ENCODE assay signal across 1 cellular context in the genomic region with DNA sequence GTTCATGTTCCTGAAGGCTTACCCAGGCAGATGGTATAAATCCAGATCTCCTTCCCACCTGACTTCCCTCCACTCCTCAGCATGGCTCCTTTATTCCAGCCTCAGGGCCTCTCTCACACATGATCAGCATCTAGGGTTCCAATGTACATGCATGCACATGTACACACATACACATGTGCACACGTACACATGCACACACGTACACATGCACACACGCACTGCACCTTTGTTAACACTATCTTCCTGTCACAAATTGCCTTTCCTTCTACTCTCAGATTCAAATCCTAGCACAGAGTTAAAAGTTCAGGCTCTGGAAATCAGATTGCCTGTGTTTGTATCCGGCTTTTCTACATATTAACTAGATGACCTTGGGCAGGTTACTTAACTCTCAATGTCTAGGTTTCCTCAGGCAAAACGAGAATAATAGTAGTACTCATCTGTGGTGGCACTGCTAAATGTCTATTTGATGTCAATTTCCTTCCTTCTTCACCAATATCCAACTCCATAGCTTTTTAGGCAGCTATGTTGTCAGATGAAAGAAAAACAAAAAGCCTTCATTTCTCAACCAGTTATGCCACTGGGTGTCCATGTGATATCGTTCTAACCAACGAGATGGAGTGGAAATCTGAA.
TF ChIP-seq lines count a peak whose summit lies in the region.

No MANE protein-coding gene starts in this region.

TF ChIP-seq in HepG2, 621 proteins besides CTCF, POLR2A, EP300 and RAD21 (continued from another document and continues in another):
- TF ChIP-seq, protein P1, sequence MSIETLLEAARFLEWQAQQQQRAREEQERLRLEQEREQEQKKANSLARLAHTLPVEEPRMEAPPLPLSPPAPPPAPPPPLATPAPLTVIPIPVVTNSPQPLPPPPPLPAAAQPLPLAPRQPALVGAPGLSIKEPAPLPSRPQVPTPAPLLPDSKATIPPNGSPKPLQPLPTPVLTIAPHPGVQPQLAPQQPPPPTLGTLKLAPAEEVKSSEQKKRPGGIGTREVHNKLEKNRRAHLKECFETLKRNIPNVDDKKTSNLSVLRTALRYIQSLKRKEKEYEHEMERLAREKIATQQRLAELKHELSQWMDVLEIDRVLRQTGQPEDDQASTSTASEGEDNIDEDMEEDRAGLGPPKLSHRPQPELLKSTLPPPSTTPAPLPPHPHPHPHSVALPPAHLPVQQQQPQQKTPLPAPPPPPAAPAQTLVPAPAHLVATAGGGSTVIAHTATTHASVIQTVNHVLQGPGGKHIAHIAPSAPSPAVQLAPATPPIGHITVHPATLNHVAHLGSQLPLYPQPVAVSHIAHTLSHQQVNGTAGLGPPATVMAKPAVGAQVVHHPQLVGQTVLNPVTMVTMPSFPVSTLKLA (IDR thresholded peaks at IDR 0.05), result peak; percentile 86
- TF ChIP-seq ZFY (CRISPR knock-in tag; IDR thresholded peaks at IDR 0.05) (peak; percentile 24), POLR2G (IDR thresholded peaks at IDR 0.05; ENCODE audit: low read depth, low read length) (peak; percentile 58), MED1 (CRISPR knock-in tag; IDR thresholded peaks at IDR 0.05) (peak; percentile 97), SMAD3 (CRISPR knock-in tag; IDR thresholded peaks at IDR 0.05) (peak; percentile 86; the same call in 1 of the 2 replicates), ATF7-NPFF (CRISPR knock-in tag; IDR thresholded peaks at IDR 0.05; ENCODE audit: low read depth) (no peak), NPAS2 (CRISPR knock-in tag; IDR thresholded peaks at IDR 0.05; ENCODE audit: borderline replicate concordance) (no peak), PHF8 (CRISPR knock-in tag; IDR thresholded peaks at IDR 0.05) (no peak), U2AF1 (optimal IDR thresholded peaks at IDR 0.05; ENCODE audit: low read depth, low read length) (no peak), CREM (IDR thresholded peaks at IDR 0.05) (peak; percentile 78), CREM (CRISPR knock-in tag; IDR thresholded peaks at IDR 0.05) (no peak), CREB1 (IDR thresholded peaks at IDR 0.05) (no peak), CREB1 (CRISPR knock-in tag; IDR thresholded peaks at IDR 0.05) (peak; percentile 65), ZMAT3 (CRISPR knock-in tag; conservative IDR thresholded peaks at IDR 0.05) (0 out of 2 replicates have a peak, but pooled peaks have one; percentile 46), ZNF124 (CRISPR knock-in tag; IDR thresholded peaks at IDR 0.05) (peak; percentile 89), FOXJ3 (CRISPR knock-in tag; IDR thresholded peaks at IDR 0.05; ENCODE audit: borderline replicate concordance) (peak; percentile 86; the same call in 1 of the 2 replicates), ZNF670 (CRISPR knock-in tag; IDR thresholded peaks at IDR 0.05; ENCODE audit: borderline replicate concordance) (0 out of 2 replicates have a peak, but pooled peaks have one; percentile 81), CEBPG (CRISPR knock-in tag; IDR thresholded peaks at IDR 0.05) (peak; percentile 85), GATAD1 (CRISPR knock-in tag; IDR thresholded peaks at IDR 0.05) (0 out of 2 replicates have a peak, but pooled peaks have one; percentile 27), ZNF570 (CRISPR knock-in tag; IDR thresholded peaks at IDR 0.05; ENCODE audit: borderline replicate concordance) (no peak), ZNF451 (CRISPR knock-in tag; IDR thresholded peaks at IDR 0.05) (no peak), TBX2 (CRISPR knock-in tag; IDR thresholded peaks at IDR 0.05; ENCODE audit: borderline replicate concordance) (peak; percentile 69; the same call in 1 of the 2 replicates), CHD4 (IDR thresholded peaks at IDR 0.05; ENCODE audit: borderline replicate concordance, low read length) (no peak), NCOA2 (CRISPR knock-in tag; IDR thresholded peaks at IDR 0.05) (peak; percentile 91)
- TF ChIP-seq, protein P2, sequence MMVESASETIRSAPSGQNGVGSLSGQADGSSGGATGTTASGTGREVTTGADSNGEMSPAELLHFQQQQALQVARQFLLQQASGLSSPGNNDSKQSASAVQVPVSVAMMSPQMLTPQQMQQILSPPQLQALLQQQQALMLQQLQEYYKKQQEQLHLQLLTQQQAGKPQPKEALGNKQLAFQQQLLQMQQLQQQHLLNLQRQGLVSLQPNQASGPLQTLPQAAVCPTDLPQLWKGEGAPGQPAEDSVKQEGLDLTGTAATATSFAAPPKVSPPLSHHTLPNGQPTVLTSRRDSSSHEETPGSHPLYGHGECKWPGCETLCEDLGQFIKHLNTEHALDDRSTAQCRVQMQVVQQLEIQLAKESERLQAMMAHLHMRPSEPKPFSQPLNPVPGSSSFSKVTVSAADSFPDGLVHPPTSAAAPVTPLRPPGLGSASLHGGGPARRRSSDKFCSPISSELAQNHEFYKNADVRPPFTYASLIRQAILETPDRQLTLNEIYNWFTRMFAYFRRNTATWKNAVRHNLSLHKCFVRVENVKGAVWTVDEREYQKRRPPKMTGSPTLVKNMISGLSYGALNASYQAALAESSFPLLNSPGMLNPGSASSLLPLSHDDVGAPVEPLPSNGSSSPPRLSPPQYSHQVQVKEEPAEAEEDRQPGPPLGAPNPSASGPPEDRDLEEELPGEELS (CRISPR knock-in tag; IDR thresholded peaks at IDR 0.05), result peak; percentile 84
- TF ChIP-seq, protein P3, sequence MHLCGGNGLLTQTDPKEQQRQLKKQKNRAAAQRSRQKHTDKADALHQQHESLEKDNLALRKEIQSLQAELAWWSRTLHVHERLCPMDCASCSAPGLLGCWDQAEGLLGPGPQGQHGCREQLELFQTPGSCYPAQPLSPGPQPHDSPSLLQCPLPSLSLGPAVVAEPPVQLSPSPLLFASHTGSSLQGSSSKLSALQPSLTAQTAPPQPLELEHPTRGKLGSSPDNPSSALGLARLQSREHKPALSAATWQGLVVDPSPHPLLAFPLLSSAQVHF (CRISPR knock-in tag; IDR thresholded peaks at IDR 0.05), result no peak
- TF ChIP-seq, protein P4, sequence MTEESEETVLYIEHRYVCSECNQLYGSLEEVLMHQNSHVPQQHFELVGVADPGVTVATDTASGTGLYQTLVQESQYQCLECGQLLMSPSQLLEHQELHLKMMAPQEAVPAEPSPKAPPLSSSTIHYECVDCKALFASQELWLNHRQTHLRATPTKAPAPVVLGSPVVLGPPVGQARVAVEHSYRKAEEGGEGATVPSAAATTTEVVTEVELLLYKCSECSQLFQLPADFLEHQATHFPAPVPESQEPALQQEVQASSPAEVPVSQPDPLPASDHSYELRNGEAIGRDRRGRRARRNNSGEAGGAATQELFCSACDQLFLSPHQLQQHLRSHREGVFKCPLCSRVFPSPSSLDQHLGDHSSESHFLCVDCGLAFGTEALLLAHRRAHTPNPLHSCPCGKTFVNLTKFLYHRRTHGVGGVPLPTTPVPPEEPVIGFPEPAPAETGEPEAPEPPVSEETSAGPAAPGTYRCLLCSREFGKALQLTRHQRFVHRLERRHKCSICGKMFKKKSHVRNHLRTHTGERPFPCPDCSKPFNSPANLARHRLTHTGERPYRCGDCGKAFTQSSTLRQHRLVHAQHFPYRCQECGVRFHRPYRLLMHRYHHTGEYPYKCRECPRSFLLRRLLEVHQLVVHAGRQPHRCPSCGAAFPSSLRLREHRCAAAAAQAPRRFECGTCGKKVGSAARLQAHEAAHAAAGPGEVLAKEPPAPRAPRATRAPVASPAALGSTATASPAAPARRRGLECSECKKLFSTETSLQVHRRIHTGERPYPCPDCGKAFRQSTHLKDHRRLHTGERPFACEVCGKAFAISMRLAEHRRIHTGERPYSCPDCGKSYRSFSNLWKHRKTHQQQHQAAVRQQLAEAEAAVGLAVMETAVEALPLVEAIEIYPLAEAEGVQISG (CRISPR knock-in tag; IDR thresholded peaks at IDR 0.05), result peak; percentile 68
- TF ChIP-seq, protein P5, sequence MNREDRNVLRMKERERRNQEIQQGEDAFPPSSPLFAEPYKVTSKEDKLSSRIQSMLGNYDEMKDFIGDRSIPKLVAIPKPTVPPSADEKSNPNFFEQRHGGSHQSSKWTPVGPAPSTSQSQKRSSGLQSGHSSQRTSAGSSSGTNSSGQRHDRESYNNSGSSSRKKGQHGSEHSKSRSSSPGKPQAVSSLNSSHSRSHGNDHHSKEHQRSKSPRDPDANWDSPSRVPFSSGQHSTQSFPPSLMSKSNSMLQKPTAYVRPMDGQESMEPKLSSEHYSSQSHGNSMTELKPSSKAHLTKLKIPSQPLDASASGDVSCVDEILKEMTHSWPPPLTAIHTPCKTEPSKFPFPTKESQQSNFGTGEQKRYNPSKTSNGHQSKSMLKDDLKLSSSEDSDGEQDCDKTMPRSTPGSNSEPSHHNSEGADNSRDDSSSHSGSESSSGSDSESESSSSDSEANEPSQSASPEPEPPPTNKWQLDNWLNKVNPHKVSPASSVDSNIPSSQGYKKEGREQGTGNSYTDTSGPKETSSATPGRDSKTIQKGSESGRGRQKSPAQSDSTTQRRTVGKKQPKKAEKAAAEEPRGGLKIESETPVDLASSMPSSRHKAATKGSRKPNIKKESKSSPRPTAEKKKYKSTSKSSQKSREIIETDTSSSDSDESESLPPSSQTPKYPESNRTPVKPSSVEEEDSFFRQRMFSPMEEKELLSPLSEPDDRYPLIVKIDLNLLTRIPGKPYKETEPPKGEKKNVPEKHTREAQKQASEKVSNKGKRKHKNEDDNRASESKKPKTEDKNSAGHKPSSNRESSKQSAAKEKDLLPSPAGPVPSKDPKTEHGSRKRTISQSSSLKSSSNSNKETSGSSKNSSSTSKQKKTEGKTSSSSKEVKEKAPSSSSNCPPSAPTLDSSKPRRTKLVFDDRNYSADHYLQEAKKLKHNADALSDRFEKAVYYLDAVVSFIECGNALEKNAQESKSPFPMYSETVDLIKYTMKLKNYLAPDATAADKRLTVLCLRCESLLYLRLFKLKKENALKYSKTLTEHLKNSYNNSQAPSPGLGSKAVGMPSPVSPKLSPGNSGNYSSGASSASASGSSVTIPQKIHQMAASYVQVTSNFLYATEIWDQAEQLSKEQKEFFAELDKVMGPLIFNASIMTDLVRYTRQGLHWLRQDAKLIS (CRISPR knock-in tag; IDR thresholded peaks at IDR 0.05), result peak; percentile 75
- TF ChIP-seq, protein P6, sequence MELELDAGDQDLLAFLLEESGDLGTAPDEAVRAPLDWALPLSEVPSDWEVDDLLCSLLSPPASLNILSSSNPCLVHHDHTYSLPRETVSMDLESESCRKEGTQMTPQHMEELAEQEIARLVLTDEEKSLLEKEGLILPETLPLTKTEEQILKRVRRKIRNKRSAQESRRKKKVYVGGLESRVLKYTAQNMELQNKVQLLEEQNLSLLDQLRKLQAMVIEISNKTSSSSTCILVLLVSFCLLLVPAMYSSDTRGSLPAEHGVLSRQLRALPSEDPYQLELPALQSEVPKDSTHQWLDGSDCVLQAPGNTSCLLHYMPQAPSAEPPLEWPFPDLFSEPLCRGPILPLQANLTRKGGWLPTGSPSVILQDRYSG (CRISPR knock-in tag; IDR thresholded peaks at IDR 0.05), result no peak
- TF ChIP-seq, protein P7, sequence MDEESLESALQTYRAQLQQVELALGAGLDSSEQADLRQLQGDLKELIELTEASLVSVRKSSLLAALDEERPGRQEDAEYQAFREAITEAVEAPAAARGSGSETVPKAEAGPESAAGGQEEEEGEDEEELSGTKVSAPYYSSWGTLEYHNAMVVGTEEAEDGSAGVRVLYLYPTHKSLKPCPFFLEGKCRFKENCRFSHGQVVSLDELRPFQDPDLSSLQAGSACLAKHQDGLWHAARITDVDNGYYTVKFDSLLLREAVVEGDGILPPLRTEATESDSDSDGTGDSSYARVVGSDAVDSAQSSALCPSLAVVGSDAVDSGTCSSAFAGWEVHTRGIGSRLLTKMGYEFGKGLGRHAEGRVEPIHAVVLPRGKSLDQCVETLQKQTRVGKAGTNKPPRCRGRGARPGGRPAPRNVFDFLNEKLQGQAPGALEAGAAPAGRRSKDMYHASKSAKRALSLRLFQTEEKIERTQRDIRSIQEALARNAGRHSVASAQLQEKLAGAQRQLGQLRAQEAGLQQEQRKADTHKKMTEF (CRISPR knock-in tag; IDR thresholded peaks at IDR 0.05), result peak; percentile 88
- TF ChIP-seq, protein P8, sequence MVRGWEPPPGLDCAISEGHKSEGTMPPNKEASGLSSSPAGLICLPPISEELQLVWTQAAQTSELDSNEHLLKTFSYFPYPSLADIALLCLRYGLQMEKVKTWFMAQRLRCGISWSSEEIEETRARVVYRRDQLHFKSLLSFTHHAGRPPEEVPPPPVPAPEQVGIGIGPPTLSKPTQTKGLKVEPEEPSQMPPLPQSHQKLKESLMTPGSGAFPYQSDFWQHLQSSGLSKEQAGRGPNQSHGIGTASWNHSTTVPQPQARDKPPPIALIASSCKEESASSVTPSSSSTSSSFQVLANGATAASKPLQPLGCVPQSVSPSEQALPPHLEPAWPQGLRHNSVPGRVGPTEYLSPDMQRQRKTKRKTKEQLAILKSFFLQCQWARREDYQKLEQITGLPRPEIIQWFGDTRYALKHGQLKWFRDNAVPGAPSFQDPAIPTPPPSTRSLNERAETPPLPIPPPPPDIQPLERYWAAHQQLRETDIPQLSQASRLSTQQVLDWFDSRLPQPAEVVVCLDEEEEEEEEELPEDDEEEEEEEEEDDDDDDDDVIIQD (CRISPR knock-in tag; IDR thresholded peaks at IDR 0.05; ENCODE audit: low read depth), result peak; percentile 75; the same call in 1 of the 2 replicates
- TF ChIP-seq, protein P9, sequence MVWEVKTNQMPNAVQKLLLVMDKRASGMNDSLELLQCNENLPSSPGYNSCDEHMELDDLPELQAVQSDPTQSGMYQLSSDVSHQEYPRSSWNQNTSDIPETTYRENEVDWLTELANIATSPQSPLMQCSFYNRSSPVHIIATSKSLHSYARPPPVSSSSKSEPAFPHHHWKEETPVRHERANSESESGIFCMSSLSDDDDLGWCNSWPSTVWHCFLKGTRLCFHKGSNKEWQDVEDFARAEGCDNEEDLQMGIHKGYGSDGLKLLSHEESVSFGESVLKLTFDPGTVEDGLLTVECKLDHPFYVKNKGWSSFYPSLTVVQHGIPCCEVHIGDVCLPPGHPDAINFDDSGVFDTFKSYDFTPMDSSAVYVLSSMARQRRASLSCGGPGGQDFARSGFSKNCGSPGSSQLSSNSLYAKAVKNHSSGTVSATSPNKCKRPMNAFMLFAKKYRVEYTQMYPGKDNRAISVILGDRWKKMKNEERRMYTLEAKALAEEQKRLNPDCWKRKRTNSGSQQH (CRISPR knock-in tag; IDR thresholded peaks at IDR 0.05; ENCODE audit: low read depth), result peak; percentile 72; the same call in 1 of the 2 replicates
- TF ChIP-seq, protein P10, sequence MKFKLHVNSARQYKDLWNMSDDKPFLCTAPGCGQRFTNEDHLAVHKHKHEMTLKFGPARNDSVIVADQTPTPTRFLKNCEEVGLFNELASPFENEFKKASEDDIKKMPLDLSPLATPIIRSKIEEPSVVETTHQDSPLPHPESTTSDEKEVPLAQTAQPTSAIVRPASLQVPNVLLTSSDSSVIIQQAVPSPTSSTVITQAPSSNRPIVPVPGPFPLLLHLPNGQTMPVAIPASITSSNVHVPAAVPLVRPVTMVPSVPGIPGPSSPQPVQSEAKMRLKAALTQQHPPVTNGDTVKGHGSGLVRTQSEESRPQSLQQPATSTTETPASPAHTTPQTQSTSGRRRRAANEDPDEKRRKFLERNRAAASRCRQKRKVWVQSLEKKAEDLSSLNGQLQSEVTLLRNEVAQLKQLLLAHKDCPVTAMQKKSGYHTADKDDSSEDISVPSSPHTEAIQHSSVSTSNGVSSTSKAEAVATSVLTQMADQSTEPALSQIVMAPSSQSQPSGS (CRISPR knock-in tag; IDR thresholded peaks at IDR 0.05), result peak; percentile 71
